ENCODE assay signal across 8 cellular contexts in genomic region chr12:92899388-92900001, GRCh38. TPM values are rescaled to one million over a fixed set of nuclear protein-coding genes. Genes with fewer than 3 reads are reported as not detected.
DNase-seq lines count a peak whose midpoint lies in the region; ATAC-seq lines count a peak whose summit lies in the region.

No MANE protein-coding gene starts in this region.

- intact Hi-C loops in cardiac septum (cut with DNase I), result no loop called here

- DNase-seq in GOT3 (lab: John Stamatoyannopoulos, UW), result peak; percentile 31
- DNase-seq in T1000 (lab: John Stamatoyannopoulos, UW), result peak; percentile 99
- DNase-seq in cardiac septum (ENCODE audit: low spot score), result peak; percentile 79
- DNase-seq in renal cortical epithelial cell (ENCODE audit: low read depth), result peak; percentile 98
- DNase-seq in NCI-H2029 treated with DMSO at 0.1 percent for 48 hours (lab: John Stamatoyannopoulos, UW), result no peak
- no peak for DNase-seq in NCI-H2081 treated with DMSO at 0.1 percent for 48 hours (lab: John Stamatoyannopoulos, UW)

- ATAC-seq in HG02885 (IDR thresholded peaks at IDR 0.05; ENCODE audit: poor library complexity, unreplicated experiment), result no peak
- ATAC-seq in GM18517 (IDR thresholded peaks at IDR 0.05; ENCODE audit: unreplicated experiment), result no peak

RNA-seq across cellular contexts. Expression of gene EEA1, which starts 29.6 kb away (rescaled TPM):
- total RNA-seq in cardiac septum (34.1 TPM), renal cortical epithelial cell (13.9 and 43.4 TPM in 2 replicates)

Comparison
In these comparisons a context has a peak if more than half of its experiments do, and no peak if none do; other contexts are left out.
1. DNase-seq: peak in GOT3 (single experiment), T1000 (single experiment), cardiac septum (single experiment) and renal cortical epithelial cell (single experiment); none in NCI-H2029 treated with DMSO at 0.1 percent for 48 hours (single experiment) and NCI-H2081 treated with DMSO at 0.1 percent for 48 hours (single experiment).